1 cellular context compared by ENCODE assay signal in genomic region chr22:20267441-20268288, GRCh38.
TF ChIP-seq lines count a peak whose summit lies in the region.

No MANE protein-coding gene starts in this region.

TF ChIP-seq in H1, 55 proteins besides CTCF, POLR2A, EP300 and RAD21:
- TF ChIP-seq EZH2 (IDR thresholded peaks at IDR 0.05; ENCODE audit: low read depth, low read length, severe bottlenecking) = no peak
- TF ChIP-seq KDM4A (IDR thresholded peaks at IDR 0.05; ENCODE audit: low read depth, low read length, severe bottlenecking) = peak; percentile 27
- TF ChIP-seq EGR1 (IDR thresholded peaks at IDR 0.05; ENCODE audit: borderline replicate concordance, low read depth, low read length) = 0 out of 2 replicates have a peak, but pooled peaks have one; percentile 14
- TF ChIP-seq JUN (IDR thresholded peaks at IDR 0.05; ENCODE audit: low read depth, low read length) = no peak
- TF ChIP-seq CHD1 (IDR thresholded peaks at IDR 0.05; ENCODE audit: low read depth, low read length) = no peak
- TF ChIP-seq HDAC2 (IDR thresholded peaks at IDR 0.05; ENCODE audit: borderline replicate concordance in 1 of 2, low read depth in 2 of 2, low read length in 2 of 2) = no peak
- peak; percentile 71 for TF ChIP-seq E2F6 (IDR thresholded peaks at IDR 0.05)
- no peak for TF ChIP-seq BCL11A (IDR thresholded peaks at IDR 0.05; ENCODE audit: low read depth in 2 of 2, low read length in 2 of 2)
- no peak for TF ChIP-seq POLR2AphosphoS5 (IDR thresholded peaks at IDR 0.05; ENCODE audit: low read depth, low read length)
- TF ChIP-seq FOSL1 (IDR thresholded peaks at IDR 0.05; ENCODE audit: insufficient read depth, low read depth, low read length) = no peak
- TF ChIP-seq GTF2F1 (IDR thresholded peaks at IDR 0.05; ENCODE audit: borderline replicate concordance, low read depth, low read length) = no peak
- TF ChIP-seq CREB1 (IDR thresholded peaks at IDR 0.05) = no peak
- TF ChIP-seq PHF8 (conservative IDR thresholded peaks at IDR 0.05; ENCODE audit: low read depth, low read length) = 0 out of 2 replicates have a peak, but pooled peaks have one; percentile 22
- no peak for TF ChIP-seq TCF12 (IDR thresholded peaks at IDR 0.05; ENCODE audit: low read depth, low read length)
- no peak for TF ChIP-seq SP4 (IDR thresholded peaks at IDR 0.05; ENCODE audit: low read length)
- no peak for TF ChIP-seq TBP (IDR thresholded peaks at IDR 0.05; ENCODE audit: low read depth, low read length)
- TF ChIP-seq SP1 (IDR thresholded peaks at IDR 0.05; ENCODE audit: low read depth, low read length) = no peak
